Comparison of ENCODE assay signal across 17 cellular contexts in the genomic region with DNA sequence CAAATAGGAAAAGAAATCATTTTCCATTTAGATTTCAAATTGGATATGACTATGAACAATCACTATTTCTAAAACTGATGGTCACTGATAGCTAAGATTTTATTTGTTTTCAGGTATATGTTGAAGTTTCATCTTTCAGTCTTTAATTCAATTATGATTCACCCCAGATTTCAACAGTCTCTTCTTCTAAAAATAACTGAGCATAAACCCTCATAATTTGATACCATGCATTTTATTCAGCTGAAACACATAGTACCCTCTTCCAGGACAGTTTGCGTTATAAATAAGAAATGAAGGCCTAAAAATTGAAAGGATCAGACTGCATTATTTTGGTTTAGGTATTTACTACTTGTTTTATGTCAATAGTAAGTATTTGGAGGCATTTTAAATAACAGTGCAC.
DNase-seq lines count a peak whose midpoint lies in the region; ATAC-seq and TF ChIP-seq lines count a peak whose summit lies in the region.
"Had no signal": no experiment of that assay in that cellular context is flagged by ENCODE, and none has a peak within 500 bp of the region (broad histone marks: within the 10 kb centered on the region; RNA-seq: fewer than 3 reads in every experiment).

No MANE protein-coding gene starts in this region.

- no peaks in the 10 kb centered on the region for H3K4me1 ChIP-seq in SK-N-SH (ENCODE audit: control insufficient read depth in 1 of 2, insufficient read depth in 2 of 2, low read depth in 1 of 2, low read length in 1 of 2)
- H3K4me1 ChIP-seq: BLaER1 had no signal

- no peak for TF ChIP-seq CTCF in SK-N-SH (IDR thresholded peaks at IDR 0.05)
- TF ChIP-seq CTCF in activated CD8-positive, alpha-beta T cell treated with anti-CD3 and anti-CD28 coated beads for 36 hours (IDR thresholded peaks at IDR 0.05) = no peak

- WGBS in SK-N-SH (ENCODE audit: low lambda C conversion rate) = 74% methylated on average over 1 of the region's 1 CpG

- H3K9me3 ChIP-seq in SK-N-SH = no peaks in the 10 kb centered on the region
- H3K9me3 ChIP-seq: BLaER1 had no signal

- H3K4me3 Mint-ChIP-seq in activated CD8-positive, alpha-beta T cell treated with anti-CD3 and anti-CD28 coated beads for 36 hours = no peak overlapping the region
- H3K4me3 Mint-ChIP-seq: CD14-positive monocyte; CD4-positive, alpha-beta memory T cell had no signal

- H3K4me1 Mint-ChIP-seq in activated CD8-positive, alpha-beta T cell treated with anti-CD3 and anti-CD28 coated beads for 36 hours (ENCODE audit: low read depth) = no peaks in the 10 kb centered on the region
- H3K4me1 Mint-ChIP-seq: CD14-positive monocyte; CD4-positive, alpha-beta memory T cell had no signal

- no peak for TF ChIP-seq EP300 in SK-N-SH (IDR thresholded peaks at IDR 0.05; ENCODE audit: borderline replicate concordance in 1 of 2, low read depth in 1 of 2, low read length in 1 of 2)

- TF ChIP-seq RAD21 in SK-N-SH (IDR thresholded peaks at IDR 0.05; ENCODE audit: low read length) = no peak

- no peak overlapping the region for H3K4me2 ChIP-seq in SK-N-SH
- H3K4me2 ChIP-seq: BLaER1, KMS-11 had no signal

- no peaks in the 10 kb centered on the region for H3K36me3 ChIP-seq in SK-N-SH (replicated peaks in 1 of 2; ENCODE audit: control insufficient read depth in 1 of 2, insufficient read depth in 2 of 2, low read length in 1 of 2)
- H3K36me3 ChIP-seq: BLaER1 had no signal

- POLR2A ChIA-PET in SK-N-SH (lab: Yijun Ruan, JAX) = no interaction called here
- POLR2A ChIA-PET in activated CD8-positive, alpha-beta T cell treated with anti-CD3 and anti-CD28 coated beads for 36 hours (lab: Charles Lee) = no interaction called here

- H3K79me2 ChIP-seq in SK-N-SH (ENCODE audit: insufficient read depth) = no peaks in the 10 kb centered on the region

- no peaks in the 10 kb centered on the region for H3K9me2 ChIP-seq in SK-N-SH

- H3K27ac Mint-ChIP-seq in activated CD8-positive, alpha-beta T cell treated with anti-CD3 and anti-CD28 coated beads for 36 hours = no peak overlapping the region
- H3K27ac Mint-ChIP-seq: CD14-positive monocyte; CD4-positive, alpha-beta memory T cell had no signal

- CTCF ChIA-PET in SK-N-SH (lab: Yijun Ruan, JAX) = no interaction called here
- CTCF ChIA-PET in activated CD8-positive, alpha-beta T cell treated with anti-CD3 and anti-CD28 coated beads for 36 hours (lab: Charles Lee) = no interaction called here

- no peak overlapping the region for H3K27ac ChIP-seq in SK-N-SH (ENCODE audit: low read depth in 2 of 2, low read length in 1 of 2)
- H3K27ac ChIP-seq: BLaER1, HL-60, KMS-11 had no signal

- no peak overlapping the region for H3K9ac ChIP-seq in SK-N-SH
- H3K9ac ChIP-seq: BLaER1, KMS-11 had no signal

- peaks cover 8% of the 10 kb centered on the region for H3K9me3 Mint-ChIP-seq in activated CD8-positive, alpha-beta T cell treated with anti-CD3 and anti-CD28 coated beads for 36 hours

- no peak for ATAC-seq in activated CD8-positive, alpha-beta T cell treated with anti-CD3 and anti-CD28 coated beads for 36 hours

- DNase-seq in GM03348 (ENCODE audit: low spot score) = peak; percentile 12
- DNase-seq in SK-N-SH = no peak
- peak; percentile 15 for DNase-seq in iris pigment epithelial cell (ENCODE audit: low read depth)
- no peak for DNase-seq in activated CD8-positive, alpha-beta T cell treated with anti-CD3 and anti-CD28 coated beads for 36 hours
- no peak for DNase-seq in stimulated activated CD4-positive, alpha-beta T cell treated with anti-CD3 and anti-CD28 coated beads, Interleukin-4, amount 100 ng/mL, for 1 hour
- DNase-seq in AG08395 (ENCODE audit: low spot score) = no peak
- DNase-seq in T-helper 2 cell = no peak
- DNase-seq: ACHN; CD4-positive, alpha-beta memory T cell; DMS79 treated with DMSO at 0.1 percent for 48 hours; EL; GOT3; H7 had no signal

- no peaks in the 10 kb centered on the region for H3F3A ChIP-seq in SK-N-SH (replicated peaks; ENCODE audit: insufficient read depth)

- H3K36me3 Mint-ChIP-seq in activated CD8-positive, alpha-beta T cell treated with anti-CD3 and anti-CD28 coated beads for 36 hours (ENCODE audit: low read depth) = no peaks in the 10 kb centered on the region
- H3K36me3 Mint-ChIP-seq: CD14-positive monocyte; CD4-positive, alpha-beta memory T cell had no signal

- intact Hi-C loops in activated CD8-positive, alpha-beta T cell treated with anti-CD3 and anti-CD28 coated beads for 36 hours (cut with micrococcal nuclease) = no loop called here

- H3K27me3 Mint-ChIP-seq in activated CD8-positive, alpha-beta T cell treated with anti-CD3 and anti-CD28 coated beads for 36 hours = no peaks in the 10 kb centered on the region

- H3K27me3 ChIP-seq in SK-N-SH (ENCODE audit: insufficient read depth) = no peaks in the 10 kb centered on the region
- H3K27me3 ChIP-seq: BLaER1 had no signal

- H2AFZ ChIP-seq in SK-N-SH (ENCODE audit: low read depth) = no peak overlapping the region

- no peaks in the 10 kb centered on the region for H4K20me1 ChIP-seq in SK-N-SH (ENCODE audit: insufficient read depth)
- H4K20me1 ChIP-seq: BLaER1 had no signal

- no peak overlapping the region for H3K4me3 ChIP-seq in SK-N-SH (ENCODE audit: low read depth in 2 of 2, low read length in 1 of 2)
- H3K4me3 ChIP-seq: BLaER1 had no signal

TF ChIP-seq in SK-N-SH, 30 proteins besides CTCF, POLR2A, EP300 and RAD21:
- TF ChIP-seq MEF2A (IDR thresholded peaks at IDR 0.05; ENCODE audit: borderline replicate concordance, low read depth) (peak; percentile 21; the same call in 1 of the 2 replicates), TCF12 (IDR thresholded peaks at IDR 0.05) (0 out of 2 replicates have a peak, but pooled peaks have one; percentile 15), TAF1 (IDR thresholded peaks at IDR 0.05; ENCODE audit: borderline replicate concordance, low read depth, low read length) (no peak), USF2 (IDR thresholded peaks at IDR 0.05; ENCODE audit: borderline replicate concordance, low read depth, low read length) (no peak)
- TF ChIP-seq, protein P1, sequence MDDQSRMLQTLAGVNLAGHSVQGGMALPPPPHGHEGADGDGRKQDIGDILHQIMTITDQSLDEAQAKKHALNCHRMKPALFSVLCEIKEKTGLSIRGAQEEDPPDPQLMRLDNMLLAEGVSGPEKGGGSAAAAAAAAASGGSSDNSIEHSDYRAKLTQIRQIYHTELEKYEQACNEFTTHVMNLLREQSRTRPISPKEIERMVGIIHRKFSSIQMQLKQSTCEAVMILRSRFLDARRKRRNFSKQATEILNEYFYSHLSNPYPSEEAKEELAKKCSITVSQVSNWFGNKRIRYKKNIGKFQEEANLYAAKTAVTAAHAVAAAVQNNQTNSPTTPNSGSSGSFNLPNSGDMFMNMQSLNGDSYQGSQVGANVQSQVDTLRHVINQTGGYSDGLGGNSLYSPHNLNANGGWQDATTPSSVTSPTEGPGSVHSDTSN (IDR thresholded peaks at IDR 0.05) = peak; percentile 29; the same call in 1 of the 2 replicates
- TF ChIP-seq, protein P2, sequence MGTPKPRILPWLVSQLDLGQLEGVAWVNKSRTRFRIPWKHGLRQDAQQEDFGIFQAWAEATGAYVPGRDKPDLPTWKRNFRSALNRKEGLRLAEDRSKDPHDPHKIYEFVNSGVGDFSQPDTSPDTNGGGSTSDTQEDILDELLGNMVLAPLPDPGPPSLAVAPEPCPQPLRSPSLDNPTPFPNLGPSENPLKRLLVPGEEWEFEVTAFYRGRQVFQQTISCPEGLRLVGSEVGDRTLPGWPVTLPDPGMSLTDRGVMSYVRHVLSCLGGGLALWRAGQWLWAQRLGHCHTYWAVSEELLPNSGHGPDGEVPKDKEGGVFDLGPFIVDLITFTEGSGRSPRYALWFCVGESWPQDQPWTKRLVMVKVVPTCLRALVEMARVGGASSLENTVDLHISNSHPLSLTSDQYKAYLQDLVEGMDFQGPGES (IDR thresholded peaks at IDR 0.05; ENCODE audit: low read depth, low read length) = no peak

Comparison
In these comparisons a context has a peak if more than half of its experiments do, and no peak if none do; other contexts are left out.
1. DNase-seq: peak in GM03348 (single experiment) and iris pigment epithelial cell (single experiment); none in SK-N-SH (single experiment), activated CD8-positive, alpha-beta T cell treated with anti-CD3 and anti-CD28 coated beads for 36 hours (single experiment), stimulated activated CD4-positive, alpha-beta T cell treated with anti-CD3 and anti-CD28 coated beads, Interleukin-4, amount 100 ng/mL, for 1 hour (single experiment), AG08395 (single experiment) and T-helper 2 cell (0 of 5).